14 cellular contexts compared by ENCODE assay signal in genomic region chr2:85257359-85258193, GRCh38.
DNase-seq lines count a peak whose midpoint lies in the region; ATAC-seq and TF ChIP-seq lines count a peak whose summit lies in the region.
"Had no signal": no experiment of that assay in that cellular context is flagged by ENCODE, and none has a peak within 500 bp of the region (broad histone marks: within the 10 kb centered on the region; RNA-seq: fewer than 3 reads in every experiment).

No MANE protein-coding gene starts in this region.

- H3K27me3 Mint-ChIP-seq in activated T-cell treated with anti-CD3 and anti-CD28 coated beads, Interleukin-2, amount 50 U/mL, for 4 hours (ENCODE audit: low read depth), result no peaks in the 10 kb centered on the region

- TF ChIP-seq CTCF in IMR-90 (conservative IDR thresholded peaks at IDR 0.05; ENCODE audit: low read depth, low read length) (no peak), coronary artery (IDR thresholded peaks at IDR 0.05) (no peak), suprapubic skin (IDR thresholded peaks at IDR 0.05) (no peak)

- no peaks in the 10 kb centered on the region for H3K9me3 Mint-ChIP-seq in activated T-cell treated with anti-CD3 and anti-CD28 coated beads, Interleukin-2, amount 50 U/mL, for 4 hours

- H3K23ac ChIP-seq in IMR-90 (ENCODE audit: low read depth, low read length) (peak overlapping the region; percentile 67; the same call in 1 of the 2 replicates), mesenchymal stem cell (ENCODE audit: low read length in 2 of 2) (peak overlapping the region in 1 of 2 experiments; percentile 85)

- H2AK5ac ChIP-seq in IMR-90 (ENCODE audit: low read depth, low read length) (peak overlapping the region; percentile 85), mesenchymal stem cell (ENCODE audit: low read length, severe bottlenecking) (peak overlapping the region; percentile 76)

- peak overlapping the region; percentile 13; the same call in 1 of the 2 replicates for H3K27ac ChIP-seq in IMR-90 (ENCODE audit: insufficient read depth, low read length)
- peak overlapping the region; percentile 65 to 93 for H3K27ac ChIP-seq in coronary artery
- no peak overlapping the region for H3K27ac ChIP-seq in mesenchymal stem cell (ENCODE audit: low read length, poor library complexity, severe bottlenecking)
- H3K27ac ChIP-seq in suprapubic skin, result peak overlapping the region; percentile 76

- peak overlapping the region; percentile 71 for H2AFZ ChIP-seq in IMR-90 (replicated peaks; ENCODE audit: low read length, poor library complexity)
- H2AFZ ChIP-seq in mesenchymal stem cell (ENCODE audit: low read depth, low read length), result no peak overlapping the region

- H2BK5ac ChIP-seq in IMR-90 (ENCODE audit: low read depth, low read length, poor library complexity, severe bottlenecking) (peak overlapping the region; percentile 30), mesenchymal stem cell (ENCODE audit: low read depth, low read length, poor library complexity, severe bottlenecking) (no peak overlapping the region)

- H3K4me3 ChIP-seq in IMR-90 (ENCODE audit: insufficient read depth, low read depth, low read length), result no peak overlapping the region
- H3K4me3 ChIP-seq in coronary artery, result peak overlapping the region; percentile 21
- peak overlapping the region in 1 of 2 experiments; percentile 50 for H3K4me3 ChIP-seq in mesenchymal stem cell (ENCODE audit: insufficient read depth in 1 of 2, low read depth in 1 of 2, low read length in 2 of 2)
- H3K4me3 ChIP-seq in suprapubic skin, result no peak overlapping the region

- no peaks in the 10 kb centered on the region for H3K36me3 Mint-ChIP-seq in activated T-cell treated with anti-CD3 and anti-CD28 coated beads, Interleukin-2, amount 50 U/mL, for 4 hours (ENCODE audit: insufficient read depth)

- H2BK120ac ChIP-seq in IMR-90 (ENCODE audit: low read depth, low read length) (peak overlapping the region; percentile 80), mesenchymal stem cell (ENCODE audit: low read depth, low read length) (peak overlapping the region; percentile 1)

- dilution Hi-C loops in IMR-90 (cut with HindIII; ENCODE audit: low sequenced_read_pairs, unreplicated experiment), result no loop called here

- H3K9ac ChIP-seq in IMR-90 (ENCODE audit: low read depth, low read length), result no peak overlapping the region
- H3K9ac ChIP-seq in mesenchymal stem cell (ENCODE audit: low read length), result peak overlapping the region; percentile 51

- H3K4me1 ChIP-seq in IMR-90 (ENCODE audit: control insufficient read depth, insufficient read depth, low read length) (peaks cover 43% of the 10 kb centered on the region), mesenchymal stem cell (ENCODE audit: control insufficient read depth, insufficient read depth, low read depth, low read length) (peaks cover 42% of the 10 kb centered on the region), suprapubic skin (peaks cover 50% of the 10 kb centered on the region)

- H4K91ac ChIP-seq in IMR-90 (ENCODE audit: insufficient read depth, low read depth, low read length), result peak overlapping the region; percentile 50
- peak overlapping the region; percentile 85 for H4K91ac ChIP-seq in mesenchymal stem cell (ENCODE audit: low read length)

- H3K14ac ChIP-seq in IMR-90 (replicated peaks; ENCODE audit: low read depth, low read length) (peak overlapping the region; percentile 84), mesenchymal stem cell (ENCODE audit: low read length in 2 of 2) (peak overlapping the region in 1 of 2 experiments; percentile 35)

- H3K56ac ChIP-seq in IMR-90 (ENCODE audit: extremely low read depth, insufficient read depth, low read length), result no peak overlapping the region

- intact Hi-C loops in IMR-90 (cut with micrococcal nuclease), result no loop called here

- CTCF ChIA-PET in IMR-90 (lab: Yijun Ruan, JAX), result interaction anchor here (0.6 to 1.5 kb wide), 4 partner anchors 12 to 27 kb away, joined by 3 to 5 read pairs (median 4); no protein-coding TSS in a partner anchor

- H3K4me2 ChIP-seq in IMR-90 (ENCODE audit: low read depth, low read length), result 0 out of 2 replicates have a peak overlapping the region, but pooled peaks have one; percentile 1
- H3K4me2 ChIP-seq in mesenchymal stem cell (ENCODE audit: low read length, poor library complexity, severe bottlenecking), result no peak overlapping the region

- BruUV-seq in IMR-90 (replicated peaks; lab: Mats Ljungman, UMichigan), result no TSS peak

- TF ChIP-seq RAD21 in IMR-90 (IDR thresholded peaks at IDR 0.05; ENCODE audit: low read length), result no peak

- no peaks in the 10 kb centered on the region for H3K27me3 ChIP-seq in IMR-90 (ENCODE audit: control insufficient read depth, insufficient read depth, low read length)
- H3K27me3 ChIP-seq in mesenchymal stem cell (ENCODE audit: control insufficient read depth in 1 of 2, insufficient read depth in 1 of 2, low read length in 2 of 2), result no peaks in the 10 kb centered on the region
- H3K27me3 ChIP-seq in suprapubic skin, result no peaks in the 10 kb centered on the region

- H3K79me1 ChIP-seq in IMR-90 (ENCODE audit: low read depth in 1 of 2, low read length in 2 of 2) (peaks cover 19 to 82% of the 10 kb centered on the region in 2 experiments), mesenchymal stem cell (replicated peaks; ENCODE audit: low read length, poor library complexity, severe bottlenecking) (peaks cover 15% of the 10 kb centered on the region)

- H3K4me3 Mint-ChIP-seq in activated T-cell treated with anti-CD3 and anti-CD28 coated beads, Interleukin-2, amount 50 U/mL, for 4 hours, result no peak overlapping the region

- peak overlapping the region; percentile 65 to 98 for H2BK12ac ChIP-seq in mesenchymal stem cell (ENCODE audit: low read length in 2 of 2)

- no peaks in the 10 kb centered on the region for H3K4me1 Mint-ChIP-seq in activated T-cell treated with anti-CD3 and anti-CD28 coated beads, Interleukin-2, amount 50 U/mL, for 4 hours (ENCODE audit: low read depth)

- H3K4ac ChIP-seq in IMR-90 (ENCODE audit: low read depth, low read length) (peak overlapping the region; percentile 81), mesenchymal stem cell (ENCODE audit: low read depth in 1 of 2, low read length in 2 of 2) (peak overlapping the region; percentile 45 to 80)

- no peaks in the 10 kb centered on the region for H4K20me1 ChIP-seq in IMR-90 (ENCODE audit: insufficient read depth, low read length)

- ATAC-seq in IMR-90 (ENCODE audit: low read depth), result no peak
- ATAC-seq in activated T-cell treated with anti-CD3 and anti-CD28 coated beads, Interleukin-2, amount 50 U/mL, for 4 hours, result no peak
- ATAC-seq in activated CD4-positive, CD25-positive, alpha-beta regulatory T cell treated with anti-CD3 and anti-CD28 coated beads, Interleukin-2, amount 50 U/mL, for 24 hours, result no peak

- H2AK9ac ChIP-seq in IMR-90 (replicated peaks; ENCODE audit: low read depth, low read length, poor library complexity), result peak overlapping the region; percentile 68

- no peak for TF ChIP-seq POLR2A in IMR-90 (IDR thresholded peaks at IDR 0.05; ENCODE audit: low read depth, low read length)
- TF ChIP-seq POLR2A in suprapubic skin (IDR thresholded peaks at IDR 0.05), result no peak

- peak overlapping the region; percentile 72; the same call in 1 of the 3 replicates for H2BK15ac ChIP-seq in IMR-90 (ENCODE audit: low read depth, low read length)
- peak overlapping the region; percentile 60 for H2BK15ac ChIP-seq in mesenchymal stem cell (ENCODE audit: low read depth, poor library complexity, severe bottlenecking)

- H4K8ac ChIP-seq in IMR-90 (ENCODE audit: low read depth in 2 of 2, low read length in 2 of 2) (peak overlapping the region in 1 of 2 experiments; percentile 54; a peak in 2 of 4 replicates), mesenchymal stem cell (ENCODE audit: low read length) (peak overlapping the region; percentile 92)

- no peak for TF ChIP-seq EP300 in suprapubic skin (IDR thresholded peaks at IDR 0.05)

- no peak overlapping the region; the same call in 1 of the 2 replicates for H3K18ac ChIP-seq in IMR-90 (ENCODE audit: low read depth, low read length)
- H3K18ac ChIP-seq in mesenchymal stem cell (ENCODE audit: low read depth in 1 of 2, low read length in 2 of 2), result peak overlapping the region; percentile 85 to 88

- H4K5ac ChIP-seq in IMR-90 (ENCODE audit: low read depth, low read length), result peak overlapping the region; percentile 61

- WGBS in IMR-90 (ENCODE audit: extremely low coverage in 2 of 2, insufficient read length in 1 of 2), 2 experiments, result 71% methylated on average over 10 of the region's 13 CpGs; no CpG with 5 or more reads in 1 of the 2 experiments
- WGBS in mesenchymal stem cell, result 75% methylated on average over 13 of the region's 13 CpGs
- WGBS in suprapubic skin, result 56% methylated on average over 12 of the region's 13 CpGs

- DNase-seq in IMR-90 (peak; percentile 45), coronary artery (ENCODE audit: low spot score) (no peak), mesenchymal stem cell (no peak), suprapubic skin (ENCODE audit: low spot score in 2 of 2) (no peak), NCI-H1694 treated with DMSO at 0.1 percent for 48 hours (lab: John Stamatoyannopoulos, UW) (no peak), T-helper 1 cell (no peak)
- no peak for DNase-seq in activated T-cell treated with anti-CD3 and anti-CD28 coated beads, Interleukin-2, amount 50 U/mL, for 4 hours
- DNase-seq: activated CD8-positive, alpha-beta memory T cell treated with anti-CD3 and anti-CD28 coated beads for 24 hours; amniotic stem cell; COR-L47; KG1; NCI-H446; stimulated activated CD4-positive, alpha-beta T cell treated with anti-CD3 and anti-CD28 coated beads, Interleukin-4, amount 100 ng/mL, for 1 hour had no signal

- POLR2A ChIA-PET in IMR-90 (lab: Charles Lee; ENCODE audit: unreplicated experiment), result no interaction called here

- no peaks in the 10 kb centered on the region for H3K9me3 ChIP-seq in IMR-90 (ENCODE audit: control insufficient read depth, insufficient read depth, low read length)
- no peaks in the 10 kb centered on the region for H3K9me3 ChIP-seq in mesenchymal stem cell (ENCODE audit: control insufficient read depth, low read length)
- no peaks in the 10 kb centered on the region for H3K9me3 ChIP-seq in suprapubic skin

- peaks cover 20% of the 10 kb centered on the region for H3K9me1 ChIP-seq in IMR-90 (ENCODE audit: insufficient read depth, low read length)

- in situ Hi-C loops in IMR-90 (cut with MboI; ENCODE audit: low sequenced_read_pairs), result no loop called here

- peak overlapping the region; percentile 68 for H2BK20ac ChIP-seq in IMR-90 (ENCODE audit: low read depth, low read length)

- H3K36me3 ChIP-seq in IMR-90 (ENCODE audit: control insufficient read depth, insufficient read depth, low read length) (no peaks in the 10 kb centered on the region), mesenchymal stem cell (ENCODE audit: control insufficient read depth in 1 of 2, insufficient read depth in 2 of 2, low read depth in 1 of 2, low read length in 2 of 2) (peaks cover 0 to 3% of the 10 kb centered on the region in 2 experiments), suprapubic skin (no peaks in the 10 kb centered on the region)
